In the genomic region with DNA sequence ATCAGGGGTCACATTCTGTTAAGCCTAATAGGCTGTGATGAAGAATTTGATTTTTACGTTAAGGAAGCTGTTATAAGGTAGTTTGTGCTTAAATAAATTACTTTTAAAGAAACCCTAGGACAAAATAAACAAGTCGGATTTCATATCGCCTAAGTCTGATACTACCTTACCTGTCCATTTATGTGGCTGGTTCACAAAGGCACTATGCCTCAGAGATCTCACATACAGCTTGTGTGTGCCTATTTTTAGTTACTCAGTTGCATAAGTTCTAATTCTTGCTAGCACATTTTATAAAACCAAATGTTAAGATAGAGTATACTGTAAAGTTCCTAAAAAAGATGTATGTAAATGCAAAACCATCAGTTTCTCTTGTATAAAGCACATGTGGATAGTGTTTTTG, we compare ENCODE assay signal across 16 cellular contexts.
"Had no signal": no experiment of that assay in that cellular context is flagged by ENCODE, and none has a peak within 500 bp of the region (broad histone marks: within the 10 kb centered on the region; RNA-seq: fewer than 3 reads in every experiment).

No MANE protein-coding gene starts in this region.

- H3K4me1 ChIP-seq: uterus had no signal

- H3K9me3 ChIP-seq: ascending aorta, stomach, thyroid gland, uterus had no signal

- H3K36me3 ChIP-seq: ascending aorta, stomach, thyroid gland, uterus had no signal

- H3K27ac ChIP-seq: ascending aorta, coronary artery, thyroid gland, uterus had no signal

- ATAC-seq: activated CD8-positive, alpha-beta memory T cell treated with anti-CD3 and anti-CD28 coated beads, Interleukin-2, amount 10 ng/mL, durations not matched to agents 7 days and 5 days had no signal

- H3K4me3 ChIP-seq: ascending aorta, coronary artery, stomach, thyroid gland, uterus had no signal

- DNase-seq: activated CD8-positive, alpha-beta memory T cell treated with anti-CD3 and anti-CD28 coated beads, Interleukin-2, amount 10 ng/mL, durations not matched to agents 7 days and 5 days; activated gamma-delta T cell treated with Interleukin-2 at 50 U/mL for 16 hours; activated naive CD8-positive, alpha-beta T cell treated with anti-CD3 and anti-CD28 coated beads, Interleukin-2, amount 10 ng/mL, durations not matched to agents 7 days and 5 days; activated T-cell treated with anti-CD3 and anti-CD28 coated beads, Interleukin-2, amount 50 U/mL, for 24 hours; effector memory CD4-positive, alpha-beta T cell; immature natural killer cell; left colon; occipital lobe; stimulated activated CD4-positive, alpha-beta T cell treated with anti-CD3 and anti-CD28 coated beads, Interleukin-15, amount 100 ng/mL, for 24 hours; stimulated activated CD4-positive, alpha-beta T cell treated with anti-CD3 and anti-CD28 coated beads, Interleukin-4, amount 100 ng/mL, for 4 hours; stomach; T-helper 2 cell; thyroid gland; uterus had no signal

- H3K27me3 ChIP-seq: ascending aorta, stomach, thyroid gland, uterus had no signal
